Comparison of ENCODE assay signal across 8 cellular contexts in genomic region chr17:74961657-74962360, GRCh38. TPM values are rescaled to one million over a fixed set of nuclear protein-coding genes. Genes with fewer than 3 reads are reported as not detected.
DNase-seq lines count a peak whose midpoint lies in the region; ATAC-seq and TF ChIP-seq lines count a peak whose summit lies in the region.

No MANE protein-coding gene starts in this region.

- no peaks in the 10 kb centered on the region for H3K27me3 ChIP-seq in lung (ENCODE audit: control insufficient read depth, insufficient read depth)

- H3K4me1 Mint-ChIP-seq in CD14-positive monocyte = peaks cover 7% of the 10 kb centered on the region
- H3K4me1 Mint-ChIP-seq in activated CD4-positive, alpha-beta memory T cell treated with anti-CD3 and anti-CD28 coated beads for 36 hours (ENCODE audit: low read depth) = peaks cover 9% of the 10 kb centered on the region

- H3K9me3 Mint-ChIP-seq in CD14-positive monocyte = peaks cover 0 to 2% (median under 1%) of the 10 kb centered on the region in 7 donors
- H3K9me3 Mint-ChIP-seq in activated CD4-positive, alpha-beta memory T cell treated with anti-CD3 and anti-CD28 coated beads for 36 hours = no peaks in the 10 kb centered on the region

- H3K27ac ChIP-seq in lung (ENCODE audit: low read depth in 1 of 2, low read length in 1 of 2) = no peak overlapping the region

- H3K27ac Mint-ChIP-seq in CD14-positive monocyte = peak overlapping the region in 1 of 7 donors; percentile 53
- H3K27ac Mint-ChIP-seq in activated CD4-positive, alpha-beta memory T cell treated with anti-CD3 and anti-CD28 coated beads for 36 hours = no peak overlapping the region

- H3K36me3 Mint-ChIP-seq in CD14-positive monocyte = no peaks in the 10 kb centered on the region
- H3K36me3 Mint-ChIP-seq in activated CD4-positive, alpha-beta memory T cell treated with anti-CD3 and anti-CD28 coated beads for 36 hours = no peaks in the 10 kb centered on the region

- no peaks in the 10 kb centered on the region for H3K9me3 ChIP-seq in lung (ENCODE audit: control insufficient read depth in 2 of 2, insufficient read depth in 1 of 2, low read length in 1 of 2)

- 47% methylated on average over 23 of the region's 23 CpGs for WGBS in lung, 2 donors

- H3K4me3 ChIP-seq in lung = no peak overlapping the region

- peaks cover 8 to 43% (median 11%) of the 10 kb centered on the region in 3 donors for H3K27me3 Mint-ChIP-seq in CD14-positive monocyte (ENCODE audit: low read depth in 3 of 3)
- H3K27me3 Mint-ChIP-seq in activated CD4-positive, alpha-beta memory T cell treated with anti-CD3 and anti-CD28 coated beads for 36 hours = no peaks in the 10 kb centered on the region

- H3K4me1 ChIP-seq in lung (ENCODE audit: control insufficient read depth in 2 of 2, insufficient read depth in 2 of 2, low read length in 2 of 2) = no peaks in the 10 kb centered on the region

- TF ChIP-seq CTCF in CD14-positive monocyte (IDR thresholded peaks at IDR 0.05) = peak; percentile 85
- peak; percentile 63 for TF ChIP-seq CTCF in lung (IDR thresholded peaks at IDR 0.05; ENCODE audit: control extremely low read depth, extremely low read depth)

- DNase-seq in CD14-positive monocyte (ENCODE audit: low spot score) (peak; percentile 79), HK-2 (ENCODE audit: unreplicated experiment) (peak; percentile 90), NCI-H774 (lab: John Stamatoyannopoulos, UW) (peak; percentile 84), dermis microvascular lymphatic vessel endothelial cell (ENCODE audit: low read depth in 2 of 2) (peak; percentile 78 to 86), lung (ENCODE audit: low spot score) (peak; percentile 91)
- peak; percentile 90 for DNase-seq in activated CD4-positive, alpha-beta memory T cell treated with anti-CD3 and anti-CD28 coated beads for 36 hours
- peak; percentile 81 for DNase-seq in stimulated activated CD8-positive, alpha-beta memory T cell treated with anti-CD3 and anti-CD28 coated beads, Interleukin-12 subunit alpha, Interleukin-12 subunit beta, amount 100 ng/mL, for 1 hour (ENCODE audit: low read depth)

- CTCF ChIA-PET in activated CD4-positive, alpha-beta memory T cell treated with anti-CD3 and anti-CD28 coated beads for 36 hours (lab: Charles Lee) = interaction anchor here (0.6 to 9.3 kb wide), 72 partner anchors 10 to 450 kb away, joined by 3 to 195 read pairs (median 6); partner anchors contain the start of genes ARMC7, ATP5PD, CDR2L and FDXR

- no peak overlapping the region for H3K4me3 Mint-ChIP-seq in CD14-positive monocyte
- no peak overlapping the region for H3K4me3 Mint-ChIP-seq in activated CD4-positive, alpha-beta memory T cell treated with anti-CD3 and anti-CD28 coated beads for 36 hours

- ATAC-seq in lung (ENCODE audit: insufficient read depth, low FRiP score) = peak; percentile 74
- no peak for ATAC-seq in GM18909 (IDR thresholded peaks at IDR 0.05; ENCODE audit: poor library complexity, unreplicated experiment)

- POLR2A ChIA-PET in activated CD4-positive, alpha-beta memory T cell treated with anti-CD3 and anti-CD28 coated beads for 36 hours (lab: Charles Lee) = interaction anchor here (0.8 to 1.5 kb wide), 6 partner anchors 10 to 153 kb away, joined by 3 to 4 read pairs (median 3); partner anchors contain the start of genes CDR2L, FDXR and MRPL58

- intact Hi-C loops in CD14-positive monocyte (cut with micrococcal nuclease) = loop anchor here (2.0 to 10.0 kb wide), 5 partner anchors 37 to 230 kb away; partner anchors contain the start of gene OTOP2 (in 1 of the 2)
- intact Hi-C loops in activated CD4-positive, alpha-beta memory T cell treated with anti-CD3 and anti-CD28 coated beads for 36 hours (cut with micrococcal nuclease) = loop anchor here (1.0 to 5.0 kb wide), 5 partner anchors 50 to 239 kb away; partner anchors contain the start of genes ARMC7, MRPL58 and SUMO2

- peaks cover 0 to 6% of the 10 kb centered on the region in 2 donors for H3K36me3 ChIP-seq in lung (ENCODE audit: control insufficient read depth in 2 of 2, insufficient read depth in 2 of 2, low read length in 2 of 2)

RNA-seq across cellular contexts. Expression of gene HID1, which starts 10.8 kb away (rescaled TPM):
- polyA plus RNA-seq in CD14-positive monocyte (not detected), lung (10 to 100 TPM; 15.2 to 23.7 TPM)
- total RNA-seq in activated CD4-positive, alpha-beta memory T cell treated with anti-CD3 and anti-CD28 coated beads for 36 hours = 1 to 10 TPM; 2.3 to 2.6 TPM
- total RNA-seq in dermis microvascular lymphatic vessel endothelial cell (31.6 and 48.5 TPM in 2 replicates), lung (10 to 100 TPM; 34.8 to 42.1 TPM)

RNA-seq across cellular contexts. Expression of gene CDR2L, which starts 25.6 kb away (rescaled TPM):
- polyA plus RNA-seq in CD14-positive monocyte (not detected), lung (10 to 100 TPM in 1 of 2 donors, 1 to 10 TPM in 1; 8.5 to 10.9 TPM)
- 1 to 10 TPM; 1.1 to 1.3 TPM for total RNA-seq in activated CD4-positive, alpha-beta memory T cell treated with anti-CD3 and anti-CD28 coated beads for 36 hours
- total RNA-seq in dermis microvascular lymphatic vessel endothelial cell (7.2 and 10.2 TPM in 2 replicates), lung (10 to 100 TPM; 11.5 to 19.0 TPM)

RNA-seq across cellular contexts. Expression of gene OTOP3, which starts 26.1 kb away (rescaled TPM):
- not detected for polyA plus RNA-seq in CD14-positive monocyte
- not detected for total RNA-seq in activated CD4-positive, alpha-beta memory T cell treated with anti-CD3 and anti-CD28 coated beads for 36 hours
- not detected in 2 replicates for total RNA-seq in dermis microvascular lymphatic vessel endothelial cell
- not detected for total RNA-seq in lung
- not detected for polyA plus RNA-seq in lung

RNA-seq across cellular contexts. Expression of gene OTOP2, which starts 37.7 kb away (rescaled TPM):
- not detected for polyA plus RNA-seq in CD14-positive monocyte
- total RNA-seq in activated CD4-positive, alpha-beta memory T cell treated with anti-CD3 and anti-CD28 coated beads for 36 hours = not detected
- total RNA-seq in dermis microvascular lymphatic vessel endothelial cell = not detected in 2 replicates
- total RNA-seq in lung = not detected
- not detected for polyA plus RNA-seq in lung

RNA-seq across cellular contexts. Expression of gene USH1G, which starts 38.8 kb away (rescaled TPM):
- polyA plus RNA-seq in CD14-positive monocyte (not detected), lung (under 1 TPM in 1 of 2 donors, not detected in 1; 0.01 TPM)
- total RNA-seq in activated CD4-positive, alpha-beta memory T cell treated with anti-CD3 and anti-CD28 coated beads for 36 hours = not detected
- total RNA-seq in dermis microvascular lymphatic vessel endothelial cell (not detected in 2 replicates), lung (not detected)
